Comparison of ENCODE assay signal across 28 cellular contexts in genomic region chrX:96984538-96984937, GRCh38.
"Had no signal": no experiment of that assay in that cellular context is flagged by ENCODE, and none has a peak within 500 bp of the region (broad histone marks: within the 10 kb centered on the region; RNA-seq: fewer than 3 reads in every experiment).

No MANE protein-coding gene starts in this region.

- ATAC-seq: activated CD4-positive, CD25-positive, alpha-beta regulatory T cell treated with anti-CD3 and anti-CD28 coated beads, Interleukin-2, amount 50 U/mL, for 24 hours; activated T-cell treated with anti-CD3 and anti-CD28 coated beads, Interleukin-2, amount 50 U/mL, for 4 hours; activated T-helper 17 cell treated with anti-CD3 and anti-CD28 coated beads, Interleukin-2, amount 50 U/mL, for 72 hours; body of pancreas; T-helper 17 cell had no signal

- H3K4me1 ChIP-seq: body of pancreas, colonic mucosa had no signal

- H3K4me3 Mint-ChIP-seq: activated B cell treated with CpG ODN at 0.5 μM for 24 hours; activated naive CD8-positive, alpha-beta T cell; activated T-cell treated with anti-CD3 and anti-CD28 coated beads, Interleukin-2, amount 50 U/mL, for 4 hours; activated T-helper 17 cell treated with anti-CD3 and anti-CD28 coated beads, Interleukin-2, amount 50 U/mL, for 72 hours; T-helper 17 cell; T-helper 2 cell treated with Interferon-gamma antibody and Interleukin-4, amounts not matched to agents 5 μg/mL and 100 μg/mL, for 36 hours had no signal

- H3K4me1 Mint-ChIP-seq: activated B cell treated with CpG ODN at 0.5 μM for 24 hours; activated T-helper 17 cell treated with anti-CD3 and anti-CD28 coated beads, Interleukin-2, amount 50 U/mL, for 72 hours; T-helper 17 cell had no signal

- H3K36me3 ChIP-seq: colonic mucosa, esophagus squamous epithelium, WERI-Rb-1 had no signal

- H3K9me3 Mint-ChIP-seq: activated B cell treated with CpG ODN at 0.5 μM for 24 hours; activated T-cell treated with anti-CD3 and anti-CD28 coated beads, Interleukin-2, amount 50 U/mL, for 4 hours; activated T-helper 17 cell treated with anti-CD3 and anti-CD28 coated beads, Interleukin-2, amount 50 U/mL, for 72 hours; T-helper 2 cell treated with Interferon-gamma antibody and Interleukin-4, amounts not matched to agents 5 μg/mL and 100 μg/mL, for 36 hours had no signal

- H3K27ac ChIP-seq: body of pancreas, colonic mucosa, esophagus squamous epithelium, WERI-Rb-1 had no signal

- H3K4me3 ChIP-seq: body of pancreas, colonic mucosa, esophagus squamous epithelium had no signal

- H3K27me3 Mint-ChIP-seq: activated B cell treated with CpG ODN at 0.5 μM for 24 hours; activated naive CD8-positive, alpha-beta T cell; activated T-helper 17 cell treated with anti-CD3 and anti-CD28 coated beads, Interleukin-2, amount 50 U/mL, for 72 hours; T-helper 17 cell had no signal

- FAIRE-seq: frontal cortex had no signal

- H3K9me3 ChIP-seq: body of pancreas, colonic mucosa, esophagus squamous epithelium had no signal

- DNase-seq: activated B cell treated with CpG ODN at 0.5 μM for 24 hours; activated CD4-positive, alpha-beta T cell treated with anti-CD3 and anti-CD28 coated beads for 48 hours; activated CD4-positive, alpha-beta T cell treated with anti-CD3 and anti-CD28 coated beads, Interleukin-2, amount 50 U/mL, for 1 hour; activated CD4-positive, alpha-beta T cell treated with anti-CD3 and anti-CD28 coated beads, Interleukin-2, amount 50 U/mL, for 48 hours; activated CD8-positive, alpha-beta memory T cell treated with anti-CD3 and anti-CD28 coated beads, Interleukin-2, amount 50 U/mL, for 48 hours; activated effector memory CD4-positive, alpha-beta T cell treated with Interleukin-2 at 50 U/mL for 16 hours; activated gamma-delta T cell treated with Interleukin-2 at 50 U/mL for 16 hours; activated naive CD4-positive, alpha-beta T cell treated with anti-CD3 and anti-CD28 coated beads, Interleukin-2, amount 50 U/mL, for 16 hours; activated naive CD4-positive, alpha-beta T cell treated with Interleukin-2 at 50 U/mL for 16 hours; activated T-cell treated with anti-CD3 and anti-CD28 coated beads for 4 hours; activated T-cell treated with anti-CD3 and anti-CD28 coated beads, Interleukin-2, amount 50 U/mL, for 4 hours; amniotic stem cell; aorta; body of pancreas; caudate nucleus; colonic mucosa; effector CD8-positive, alpha-beta T cell; esophagus squamous epithelium; head of caudate nucleus; T-helper 1 cell; T-helper 17 cell; T1000; WERI-Rb-1 had no signal

- H3K27me3 ChIP-seq: body of pancreas, colonic mucosa, esophagus squamous epithelium had no signal

- H3K27ac Mint-ChIP-seq: activated B cell treated with CpG ODN at 0.5 μM for 24 hours; activated naive CD8-positive, alpha-beta T cell; activated T-helper 17 cell treated with anti-CD3 and anti-CD28 coated beads, Interleukin-2, amount 50 U/mL, for 72 hours; T-helper 17 cell; T-helper 2 cell treated with Interferon-gamma antibody and Interleukin-4, amounts not matched to agents 5 μg/mL and 100 μg/mL, for 36 hours had no signal
